In the genomic region with DNA sequence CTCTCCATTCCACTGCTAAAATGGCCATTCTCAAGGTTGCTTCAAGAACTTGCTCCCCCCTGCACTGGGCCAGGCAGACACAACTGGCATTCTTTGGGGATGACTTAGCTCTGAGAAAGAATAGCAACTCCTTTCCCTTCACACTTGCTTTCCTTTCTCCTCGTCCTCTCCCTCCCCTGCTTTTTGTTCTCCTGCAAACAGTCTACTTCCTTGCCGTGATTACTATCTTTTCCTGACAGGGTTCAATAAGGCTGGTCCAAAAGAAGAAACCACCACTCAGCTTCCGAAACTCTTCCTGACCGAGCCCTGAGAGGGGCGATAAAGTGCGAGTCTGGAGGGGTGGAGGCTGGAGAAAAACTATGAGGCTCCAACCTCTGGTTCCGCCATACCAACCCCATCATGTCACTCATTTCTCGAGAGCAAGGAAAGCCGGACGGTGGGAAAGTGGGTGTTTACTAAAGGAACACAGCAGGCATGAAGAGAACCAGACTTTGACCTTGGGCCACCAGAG, we compare ENCODE assay signal across 9 cellular contexts. TPM values are rescaled to one million over a fixed set of nuclear protein-coding genes. Genes with fewer than 3 reads are reported as not detected.
A peak's percentile ranks its signal among the peaks of the same experiment; 100 is the strongest.
DNase-seq lines count a peak whose midpoint lies in the region; FAIRE-seq and TF ChIP-seq lines count a peak whose summit lies in the region.
"Had no signal": no experiment of that assay in that cellular context is flagged by ENCODE, and none has a peak within 500 bp of the region (broad histone marks: within the 10 kb centered on the region; RNA-seq: fewer than 3 reads in every experiment).

No MANE protein-coding gene starts in this region.

- TF ChIP-seq POLR2A in GM12892 (IDR thresholded peaks at IDR 0.05; ENCODE audit: low read depth, low read length), result no peak

- H3K4me3 ChIP-seq in retinal pigment epithelial cell (ENCODE audit: low read length), result peak overlapping the region; percentile 98

- peak overlapping the region; percentile 98 for H3K27ac ChIP-seq in angular gyrus (ENCODE audit: low read depth, low read length)

- in situ Hi-C loops in GM13976 (cut with MboI; ENCODE audit: low sequenced_read_pairs, unreplicated experiment), result no loop called here

- DNase-seq in ELR (ENCODE audit: low read depth), result peak; percentile 88
- DNase-seq in glomerular visceral epithelial cell (ENCODE audit: extremely low spot score), result peak; percentile 74
- no peak for DNase-seq in retinal pigment epithelial cell (ENCODE audit: low read depth)
- DNase-seq in SW480 (ENCODE audit: low spot score), result no peak
- DNase-seq in NCI-H446 treated with DMSO at 0.1 percent for 48 hours (lab: John Stamatoyannopoulos, UW), result no peak
- no peak for DNase-seq in GM12892 (ENCODE audit: insufficient read length)
- no peak for DNase-seq in GM13976 (ENCODE audit: low spot score)
- DNase-seq: effector memory CD8-positive, alpha-beta T cell had no signal

- TF ChIP-seq CTCF in retinal pigment epithelial cell (conservative IDR thresholded peaks at IDR 0.05; ENCODE audit: low read depth, low read length) (no peak), GM13976 (IDR thresholded peaks at IDR 0.05; ENCODE audit: borderline replicate concordance, control extremely low read depth, extremely low read depth, insufficient read depth, missing control alignments) (no peak)

- FAIRE-seq in GM12892 (lab: Jason Lieb, UNC), result no peak

RNA-seq across cellular contexts. Expression of a gene that starts 5.0 kb away (rescaled TPM):
- 0.15 TPM for polyA plus RNA-seq in GM12892 (2012; ENCODE audit: missing spikeins)

Comparison
In these comparisons a context has a peak if more than half of its experiments do, and no peak if none do; other contexts are left out.
1. DNase-seq: peak in ELR (single experiment) and glomerular visceral epithelial cell (single experiment); none in retinal pigment epithelial cell (single experiment), SW480 (single experiment), NCI-H446 treated with DMSO at 0.1 percent for 48 hours (single experiment), GM12892 (single experiment) and GM13976 (single experiment).